Comparison of ENCODE assay signal across 1 cellular context in genomic region chr4:40256329-40256728, GRCh38.
TF ChIP-seq lines count a peak whose summit lies in the region.

No MANE protein-coding gene starts in this region.

TF ChIP-seq in WTC11, 78 proteins besides CTCF, POLR2A, EP300 and RAD21:
- TF ChIP-seq E2F4 (CRISPR knock-in tag; IDR thresholded peaks at IDR 0.05; ENCODE audit: borderline replicate concordance, low read depth) (no peak), CREB1 (CRISPR knock-in tag; IDR thresholded peaks at IDR 0.05) (no peak), NFE2L1 (CRISPR knock-in tag; IDR thresholded peaks at IDR 0.05) (no peak), MYBL2 (CRISPR knock-in tag; IDR thresholded peaks at IDR 0.05) (no peak), ZNF121 (CRISPR knock-in tag; IDR thresholded peaks at IDR 0.05) (no peak), ESRRA (CRISPR knock-in tag; IDR thresholded peaks at IDR 0.05; ENCODE audit: borderline replicate concordance) (no peak), CBFB (CRISPR knock-in tag; IDR thresholded peaks at IDR 0.05; ENCODE audit: low read depth) (no peak), ZNF263 (CRISPR knock-in tag; IDR thresholded peaks at IDR 0.05; ENCODE audit: low read depth) (no peak), PRDM15 (CRISPR knock-in tag; IDR thresholded peaks at IDR 0.05) (no peak), ATF1 (CRISPR knock-in tag; IDR thresholded peaks at IDR 0.05) (no peak), NR1H2 (CRISPR knock-in tag; IDR thresholded peaks at IDR 0.05) (no peak), TEAD4 (CRISPR knock-in tag; IDR thresholded peaks at IDR 0.05) (no peak)
- TF ChIP-seq, protein P1, sequence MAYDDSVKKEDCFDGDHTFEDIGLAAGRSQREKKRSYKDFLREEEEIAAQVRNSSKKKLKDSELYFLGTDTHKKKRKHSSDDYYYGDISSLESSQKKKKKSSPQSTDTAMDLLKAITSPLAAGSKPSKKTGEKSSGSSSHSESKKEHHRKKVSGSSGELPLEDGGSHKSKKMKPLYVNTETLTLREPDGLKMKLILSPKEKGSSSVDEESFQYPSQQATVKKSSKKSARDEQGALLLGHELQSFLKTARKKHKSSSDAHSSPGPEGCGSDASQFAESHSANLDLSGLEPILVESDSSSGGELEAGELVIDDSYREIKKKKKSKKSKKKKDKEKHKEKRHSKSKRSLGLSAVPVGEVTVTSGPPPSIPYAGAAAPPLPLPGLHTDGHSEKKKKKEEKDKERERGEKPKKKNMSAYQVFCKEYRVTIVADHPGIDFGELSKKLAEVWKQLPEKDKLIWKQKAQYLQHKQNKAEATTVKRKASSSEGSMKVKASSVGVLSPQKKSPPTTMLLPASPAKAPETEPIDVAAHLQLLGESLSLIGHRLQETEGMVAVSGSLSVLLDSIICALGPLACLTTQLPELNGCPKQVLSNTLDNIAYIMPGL (CRISPR knock-in tag; IDR thresholded peaks at IDR 0.05): no peak
- TF ChIP-seq, protein P2, sequence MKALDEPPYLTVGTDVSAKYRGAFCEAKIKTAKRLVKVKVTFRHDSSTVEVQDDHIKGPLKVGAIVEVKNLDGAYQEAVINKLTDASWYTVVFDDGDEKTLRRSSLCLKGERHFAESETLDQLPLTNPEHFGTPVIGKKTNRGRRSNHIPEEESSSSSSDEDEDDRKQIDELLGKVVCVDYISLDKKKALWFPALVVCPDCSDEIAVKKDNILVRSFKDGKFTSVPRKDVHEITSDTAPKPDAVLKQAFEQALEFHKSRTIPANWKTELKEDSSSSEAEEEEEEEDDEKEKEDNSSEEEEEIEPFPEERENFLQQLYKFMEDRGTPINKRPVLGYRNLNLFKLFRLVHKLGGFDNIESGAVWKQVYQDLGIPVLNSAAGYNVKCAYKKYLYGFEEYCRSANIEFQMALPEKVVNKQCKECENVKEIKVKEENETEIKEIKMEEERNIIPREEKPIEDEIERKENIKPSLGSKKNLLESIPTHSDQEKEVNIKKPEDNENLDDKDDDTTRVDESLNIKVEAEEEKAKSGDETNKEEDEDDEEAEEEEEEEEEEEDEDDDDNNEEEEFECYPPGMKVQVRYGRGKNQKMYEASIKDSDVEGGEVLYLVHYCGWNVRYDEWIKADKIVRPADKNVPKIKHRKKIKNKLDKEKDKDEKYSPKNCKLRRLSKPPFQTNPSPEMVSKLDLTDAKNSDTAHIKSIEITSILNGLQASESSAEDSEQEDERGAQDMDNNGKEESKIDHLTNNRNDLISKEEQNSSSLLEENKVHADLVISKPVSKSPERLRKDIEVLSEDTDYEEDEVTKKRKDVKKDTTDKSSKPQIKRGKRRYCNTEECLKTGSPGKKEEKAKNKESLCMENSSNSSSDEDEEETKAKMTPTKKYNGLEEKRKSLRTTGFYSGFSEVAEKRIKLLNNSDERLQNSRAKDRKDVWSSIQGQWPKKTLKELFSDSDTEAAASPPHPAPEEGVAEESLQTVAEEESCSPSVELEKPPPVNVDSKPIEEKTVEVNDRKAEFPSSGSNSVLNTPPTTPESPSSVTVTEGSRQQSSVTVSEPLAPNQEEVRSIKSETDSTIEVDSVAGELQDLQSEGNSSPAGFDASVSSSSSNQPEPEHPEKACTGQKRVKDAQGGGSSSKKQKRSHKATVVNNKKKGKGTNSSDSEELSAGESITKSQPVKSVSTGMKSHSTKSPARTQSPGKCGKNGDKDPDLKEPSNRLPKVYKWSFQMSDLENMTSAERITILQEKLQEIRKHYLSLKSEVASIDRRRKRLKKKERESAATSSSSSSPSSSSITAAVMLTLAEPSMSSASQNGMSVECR (CRISPR knock-in tag; IDR thresholded peaks at IDR 0.05; ENCODE audit: borderline replicate concordance): no peak
